8 cellular contexts compared by ENCODE assay signal in the genomic region with DNA sequence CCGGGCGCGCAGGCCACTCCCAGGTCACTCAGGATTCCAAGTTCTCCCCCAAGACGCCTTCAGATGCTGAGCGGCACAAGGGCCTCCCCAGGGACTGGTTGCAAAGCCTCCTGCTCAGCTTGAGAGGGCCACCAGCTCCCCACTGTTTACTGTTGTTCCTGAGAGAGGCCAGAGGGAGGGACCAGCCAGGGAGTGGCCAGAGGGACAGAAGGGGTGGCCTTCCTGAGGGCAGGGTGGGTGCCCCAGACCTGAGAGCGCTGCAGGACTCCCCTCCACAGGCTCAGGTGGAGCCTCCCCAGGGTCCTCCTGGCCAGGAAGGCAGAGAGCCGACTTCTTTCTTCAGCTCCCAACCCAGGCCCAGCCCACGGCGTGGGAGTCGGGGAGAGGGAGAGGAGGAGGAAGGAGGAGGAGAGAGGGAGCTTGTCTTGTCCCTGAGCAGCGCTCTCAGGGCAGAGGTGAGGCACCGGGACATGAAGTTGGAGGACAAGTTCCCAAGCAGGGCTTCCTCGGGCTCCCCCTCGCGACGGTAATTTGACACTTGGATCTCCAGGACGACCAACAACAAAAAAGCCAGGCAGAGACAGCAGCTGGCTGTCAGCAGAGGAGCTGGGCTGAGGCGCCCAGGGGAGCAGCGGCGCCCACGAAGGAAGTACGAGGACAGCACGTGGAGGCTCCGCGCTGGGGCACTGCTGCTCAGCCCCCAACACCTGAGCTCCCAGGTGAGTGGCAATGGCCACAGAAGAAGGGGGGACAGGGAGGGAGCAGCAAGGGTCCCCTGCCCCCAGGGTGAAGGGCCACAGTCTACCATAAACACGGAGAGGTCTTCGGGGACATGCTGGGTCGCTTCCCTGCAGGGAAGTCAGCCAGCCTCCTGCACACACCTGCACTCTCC. TPM values are rescaled to one million over a fixed set of nuclear protein-coding genes. Genes with fewer than 3 reads are reported as not detected.
DNase-seq lines count a peak whose midpoint lies in the region; ATAC-seq, FAIRE-seq and TF ChIP-seq lines count a peak whose summit lies in the region.

No MANE protein-coding gene starts in this region.

- CTCF ChIA-PET in activated CD8-positive, alpha-beta T cell treated with anti-CD3 and anti-CD28 coated beads for 36 hours (lab: Charles Lee), result interaction anchor here (0.8 to 12.2 kb wide), 53 partner anchors 8 to 400 kb away, joined by 3 to 280 read pairs (median 7); partner anchors contain the start of genes ITGB4, RECQL5, SAP30BP and TMEM94

- H3K36me3 Mint-ChIP-seq in activated CD8-positive, alpha-beta T cell treated with anti-CD3 and anti-CD28 coated beads for 36 hours (ENCODE audit: low read depth), result no peaks in the 10 kb centered on the region
- peaks cover 2% of the 10 kb centered on the region for H3K36me3 Mint-ChIP-seq in memory B cell

- intact Hi-C loops in activated CD8-positive, alpha-beta T cell treated with anti-CD3 and anti-CD28 coated beads for 36 hours (cut with micrococcal nuclease), result loop anchor here (5.0 kb wide), 1 partner anchor 114 kb away; no protein-coding TSS in a partner anchor

- H3K4me3 ChIP-seq in HFF-Myc (replicated peaks; ENCODE audit: low read depth, low read length), result no peak overlapping the region

- peak; percentile 78 for TF ChIP-seq CTCF in HFF-Myc (IDR thresholded peaks at IDR 0.05; ENCODE audit: low read depth, low read length, missing control alignments)
- no peak for TF ChIP-seq CTCF in activated CD8-positive, alpha-beta T cell treated with anti-CD3 and anti-CD28 coated beads for 36 hours (IDR thresholded peaks at IDR 0.05)

- peak; percentile 72 for FAIRE-seq in endometrium (lab: Jason Lieb, UNC)

- no peak overlapping the region for H3K4me3 Mint-ChIP-seq in activated CD8-positive, alpha-beta T cell treated with anti-CD3 and anti-CD28 coated beads for 36 hours
- no peak overlapping the region for H3K4me3 Mint-ChIP-seq in memory B cell

- no peak overlapping the region for H3K27ac Mint-ChIP-seq in activated CD8-positive, alpha-beta T cell treated with anti-CD3 and anti-CD28 coated beads for 36 hours
- no peak overlapping the region for H3K27ac Mint-ChIP-seq in memory B cell

- ATAC-seq in activated CD8-positive, alpha-beta T cell treated with anti-CD3 and anti-CD28 coated beads for 36 hours, result peak; percentile 28
- ATAC-seq in memory B cell (ENCODE audit: low read depth), result peak; percentile 49
- ATAC-seq in GM21529 (IDR thresholded peaks at IDR 0.05; ENCODE audit: unreplicated experiment), result no peak

- peak; percentile 87 for DNase-seq in Ammon's horn (ENCODE audit: low spot score)
- peak; percentile 82 for DNase-seq in HFF-Myc (ENCODE audit: extremely low read depth, low read depth)
- peak; percentile 80 for DNase-seq in NCI-H524 treated with DMSO at 0.1 percent for 48 hours (lab: John Stamatoyannopoulos, UW)
- peak; percentile 71 for DNase-seq in activated CD8-positive, alpha-beta T cell treated with anti-CD3 and anti-CD28 coated beads for 36 hours
- DNase-seq in memory B cell (ENCODE audit: low spot score in 2 of 2), result peak; percentile 30 to 44
- DNase-seq in stimulated activated CD8-positive, alpha-beta memory T cell treated with anti-CD3 and anti-CD28 coated beads, Interleukin-15, amount 100 ng/mL, for 1 hour (ENCODE audit: low read depth), result peak; percentile 20

- H3K27me3 Mint-ChIP-seq in activated CD8-positive, alpha-beta T cell treated with anti-CD3 and anti-CD28 coated beads for 36 hours, result no peaks in the 10 kb centered on the region
- H3K27me3 Mint-ChIP-seq in memory B cell, result no peaks in the 10 kb centered on the region

- POLR2A ChIA-PET in activated CD8-positive, alpha-beta T cell treated with anti-CD3 and anti-CD28 coated beads for 36 hours (lab: Charles Lee), result interaction anchor here (0.6 to 1.5 kb wide), 9 partner anchors 8 to 293 kb away, joined by 3 to 7 read pairs (median 3); partner anchors contain the start of genes RECQL5 and SAP30BP

- no peaks in the 10 kb centered on the region for H3K9me3 Mint-ChIP-seq in activated CD8-positive, alpha-beta T cell treated with anti-CD3 and anti-CD28 coated beads for 36 hours
- no peaks in the 10 kb centered on the region for H3K9me3 Mint-ChIP-seq in memory B cell

- peaks cover 4% of the 10 kb centered on the region for H3K4me1 Mint-ChIP-seq in activated CD8-positive, alpha-beta T cell treated with anti-CD3 and anti-CD28 coated beads for 36 hours (ENCODE audit: low read depth)
- peaks cover 2% of the 10 kb centered on the region for H3K4me1 Mint-ChIP-seq in memory B cell

RNA-seq across cellular contexts. Expression of gene SMIM5, which starts 0.5 kb away (rescaled TPM):
- total RNA-seq in activated CD8-positive, alpha-beta T cell treated with anti-CD3 and anti-CD28 coated beads for 36 hours, result under 1 TPM; 0.07 to 0.25 TPM

RNA-seq across cellular contexts. Expression of gene RECQL5, which starts 33.2 kb away (rescaled TPM):
- total RNA-seq in activated CD8-positive, alpha-beta T cell treated with anti-CD3 and anti-CD28 coated beads for 36 hours, result 10 to 100 TPM; 33.3 to 34.2 TPM

RNA-seq across cellular contexts. Expression of gene SAP30BP, which starts 33.4 kb away (rescaled TPM):
- total RNA-seq in activated CD8-positive, alpha-beta T cell treated with anti-CD3 and anti-CD28 coated beads for 36 hours, result 10 to 100 TPM; 73.0 to 75.8 TPM

RNA-seq across cellular contexts. Expression of gene MYO15B, which starts 46.1 kb away (rescaled TPM):
- total RNA-seq in activated CD8-positive, alpha-beta T cell treated with anti-CD3 and anti-CD28 coated beads for 36 hours, result 10 to 100 TPM; 24.9 to 28.7 TPM

Comparison
In these comparisons a context has a peak if more than half of its experiments do, and no peak if none do; other contexts are left out.
1. DNase-seq: peak in every context shown above with its lines; median percentile 87 in Ammon's horn; 82 in HFF-Myc; 80 in NCI-H524 treated with DMSO at 0.1 percent for 48 hours; 71 in activated CD8-positive, alpha-beta T cell treated with anti-CD3 and anti-CD28 coated beads for 36 hours; 37 in memory B cell; 20 in stimulated activated CD8-positive, alpha-beta memory T cell treated with anti-CD3 and anti-CD28 coated beads, Interleukin-15, amount 100 ng/mL, for 1 hour.